ENCODE assay signal across 18 cellular contexts in the genomic region with DNA sequence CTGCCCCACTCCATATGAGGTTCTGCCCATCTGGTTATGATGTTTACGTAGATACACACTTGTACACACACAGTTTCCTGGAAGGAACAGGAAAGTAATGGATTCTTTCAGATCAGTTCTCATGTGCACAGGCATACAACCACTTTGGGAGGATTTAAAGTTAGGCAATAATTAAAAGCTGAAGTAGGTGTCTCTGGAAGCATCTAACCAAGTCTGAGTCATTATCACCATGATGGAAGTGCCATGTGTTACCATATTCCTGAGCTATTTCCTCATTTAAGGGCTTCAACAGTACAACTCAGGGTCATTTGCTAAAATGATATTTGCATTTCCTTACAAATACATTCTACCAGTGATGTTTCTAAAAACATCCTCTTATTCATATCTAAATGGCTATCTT.
"Had no signal": no experiment of that assay in that cellular context is flagged by ENCODE, and none has a peak within 500 bp of the region (broad histone marks: within the 10 kb centered on the region; RNA-seq: fewer than 3 reads in every experiment).

No MANE protein-coding gene starts in this region.

- H3K27ac ChIP-seq: body of pancreas, coronary artery, epithelial cell of prostate, gastrocnemius medialis, heart left ventricle, left lung, prostate gland, right lobe of liver, spleen, thoracic aorta had no signal

- H3K4me3 ChIP-seq: body of pancreas, coronary artery, gastrocnemius medialis, heart left ventricle, left lung, prostate gland, right lobe of liver, spleen, thoracic aorta had no signal

- DNase-seq: activated CD4-positive, alpha-beta T cell treated with anti-CD3 and anti-CD28 coated beads, Interleukin-2, amount 50 U/mL, for 1 hour; activated naive CD8-positive, alpha-beta T cell treated with anti-CD3 and anti-CD28 coated beads for 36 hours; amygdala; body of pancreas; central memory CD4-positive, alpha-beta T cell; effector CD8-positive, alpha-beta T cell; gastrocnemius medialis; heart left ventricle; left lung; mammary epithelial cell; right lobe of liver; spleen had no signal

- H3K9me3 Mint-ChIP-seq: activated naive CD8-positive, alpha-beta T cell treated with anti-CD3 and anti-CD28 coated beads for 36 hours; activated T-helper 1 cell treated with anti-CD3 and anti-CD28 coated beads, Interleukin-12 subunit alpha, Interleukin-12 subunit beta, Interleukin-2, Interleukin-4 antibody, amounts not matched to agents 30 ng/mL and 10 ng/mL and 1 ng/mL, durations not matched to agents 14 hours and 24 hours and 36 hours; neural crest cell had no signal

- H3K36me3 Mint-ChIP-seq: activated naive CD8-positive, alpha-beta T cell treated with anti-CD3 and anti-CD28 coated beads for 36 hours had no signal

- H3K27ac Mint-ChIP-seq: activated naive CD8-positive, alpha-beta T cell treated with anti-CD3 and anti-CD28 coated beads for 36 hours; activated T-helper 1 cell treated with anti-CD3 and anti-CD28 coated beads, Interleukin-12 subunit alpha, Interleukin-12 subunit beta, Interleukin-2, Interleukin-4 antibody, amounts not matched to agents 30 ng/mL and 10 ng/mL and 1 ng/mL, durations not matched to agents 14 hours and 24 hours and 36 hours had no signal

- H3K4me1 ChIP-seq: body of pancreas, gastrocnemius medialis, left lung, prostate gland, right lobe of liver had no signal

- H3K36me3 ChIP-seq: gastrocnemius medialis, heart left ventricle, left lung, prostate gland, right lobe of liver, spleen, thoracic aorta had no signal

- H3K27me3 ChIP-seq: body of pancreas, gastrocnemius medialis, heart left ventricle, left lung, right lobe of liver, spleen had no signal

- H3K9me3 ChIP-seq: body of pancreas, gastrocnemius medialis, left lung, prostate gland, right lobe of liver, spleen, thoracic aorta had no signal

- ATAC-seq: body of pancreas, gastrocnemius medialis, heart left ventricle, left lung, right lobe of liver had no signal

- H3K4me3 Mint-ChIP-seq: activated naive CD8-positive, alpha-beta T cell treated with anti-CD3 and anti-CD28 coated beads for 36 hours; activated T-helper 1 cell treated with anti-CD3 and anti-CD28 coated beads, Interleukin-12 subunit alpha, Interleukin-12 subunit beta, Interleukin-2, Interleukin-4 antibody, amounts not matched to agents 30 ng/mL and 10 ng/mL and 1 ng/mL, durations not matched to agents 14 hours and 24 hours and 36 hours; neural crest cell had no signal
